ENCODE assay signal across 10 cellular contexts in the genomic region with DNA sequence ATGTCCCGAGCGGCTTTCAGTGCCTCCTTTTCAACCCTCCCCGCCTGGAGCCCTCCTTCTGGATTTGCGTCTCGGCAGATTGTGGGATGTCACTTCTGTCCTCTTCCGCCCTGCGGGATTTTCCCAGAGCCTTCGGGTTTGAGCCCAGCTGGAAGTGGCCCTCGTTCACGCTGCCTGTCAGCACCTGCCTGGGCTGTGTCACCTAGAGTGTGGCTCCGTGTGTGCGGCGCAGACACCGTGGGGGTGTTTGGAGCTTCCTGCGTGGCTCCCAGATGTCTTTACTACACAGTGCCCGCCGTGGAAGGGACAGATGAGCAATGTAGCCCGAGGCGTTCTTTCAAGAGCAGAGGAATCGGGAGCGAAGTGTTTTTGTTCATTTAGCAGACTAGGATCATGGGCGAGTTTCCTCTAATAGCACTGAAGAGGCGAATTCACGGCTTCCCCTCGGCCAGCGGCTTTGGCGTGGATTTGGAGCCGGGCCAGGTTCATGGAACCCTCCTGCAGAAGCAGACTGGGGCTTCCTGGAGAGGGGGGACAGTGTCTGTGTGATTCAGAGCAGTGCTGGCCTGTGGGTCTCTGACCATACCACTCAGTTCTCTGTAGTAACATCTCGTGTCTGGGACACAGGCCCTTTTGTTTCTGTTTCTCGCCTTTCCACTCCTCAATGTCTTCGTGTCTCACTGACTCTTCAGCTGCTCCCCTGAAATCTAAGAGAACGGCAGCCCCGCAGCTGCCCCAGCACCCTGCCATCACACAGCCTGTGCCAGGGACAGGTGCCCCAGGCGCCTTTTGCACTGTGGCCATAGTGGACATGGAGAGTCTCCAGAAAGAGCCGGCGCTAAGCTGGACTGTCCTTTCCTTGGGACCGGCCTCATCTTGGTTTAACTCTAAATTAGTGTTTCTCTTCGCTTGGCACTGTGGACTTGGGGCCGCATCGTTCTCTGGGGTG.
DNase-seq lines count a peak whose midpoint lies in the region; ATAC-seq, FAIRE-seq and TF ChIP-seq lines count a peak whose summit lies in the region.
"Had no signal": no experiment of that assay in that cellular context is flagged by ENCODE, and none has a peak within 500 bp of the region (broad histone marks: within the 10 kb centered on the region; RNA-seq: fewer than 3 reads in every experiment).

No MANE protein-coding gene starts in this region.

- no peak for FAIRE-seq in small intestine (lab: Jason Lieb, UNC)

- H3K4me1 ChIP-seq in small intestine (ENCODE audit: control insufficient read depth in 2 of 2, insufficient read depth in 1 of 2, low read depth in 1 of 2, low read length in 1 of 2), result no peaks in the 10 kb centered on the region

- ATAC-seq in HG02840 (IDR thresholded peaks at IDR 0.05; ENCODE audit: low FRiP score, unreplicated experiment), result no peak
- ATAC-seq: gastroesophageal sphincter had no signal

- H3K36me3 Mint-ChIP-seq in progenitor cell of endocrine pancreas (ENCODE audit: insufficient read depth) (peaks cover 9% of the 10 kb centered on the region), immature natural killer cell (peaks cover 0 to 3% (median 0%) of the 10 kb centered on the region in 3 donors)

- H3K27me3 ChIP-seq in small intestine (ENCODE audit: control insufficient read depth in 2 of 2, insufficient read depth in 2 of 2, low read length in 2 of 2), result no peaks in the 10 kb centered on the region
- H3K27me3 ChIP-seq: gastroesophageal sphincter had no signal

- H3K27me3 Mint-ChIP-seq in progenitor cell of endocrine pancreas (no peaks in the 10 kb centered on the region), immature natural killer cell (ENCODE audit: low read depth in 3 of 3) (peaks cover 0 to 9% (median 2%) of the 10 kb centered on the region in 3 donors)

- peak overlapping the region; percentile 13 for H3K27ac Mint-ChIP-seq in progenitor cell of endocrine pancreas
- peak overlapping the region in 1 of 6 donors; percentile 58 for H3K27ac Mint-ChIP-seq in immature natural killer cell

- H3K4me1 Mint-ChIP-seq in progenitor cell of endocrine pancreas (ENCODE audit: low read depth) (no peaks in the 10 kb centered on the region), immature natural killer cell (peaks cover 0 to 10% of the 10 kb centered on the region in 2 donors)

- H3K4me3 Mint-ChIP-seq in progenitor cell of endocrine pancreas (ENCODE audit: low read depth) (no peak overlapping the region), immature natural killer cell (no peak overlapping the region)

- H3K9ac ChIP-seq in SK-N-MC (ENCODE audit: insufficient read length), result peak overlapping the region; percentile 11

- peak overlapping the region; percentile 69 for H3K27ac ChIP-seq in SK-N-MC
- H3K27ac ChIP-seq in small intestine (ENCODE audit: low read depth in 1 of 2, low read length in 1 of 2), result no peak overlapping the region

- TF ChIP-seq CTCF in fibroblast of the aortic adventitia (IDR thresholded peaks at IDR 0.05; ENCODE audit: insufficient read depth, low read length) (no peak), progenitor cell of endocrine pancreas (IDR thresholded peaks at IDR 0.05; ENCODE audit: unreplicated experiment) (no peak)

- DNase-seq in DMS79 treated with DMSO at 0.1 percent for 48 hours (lab: John Stamatoyannopoulos, UW), result peak; percentile 73
- peak; percentile 42 for DNase-seq in SK-N-MC (ENCODE audit: low read depth, low spot score)
- DNase-seq in fibroblast of the aortic adventitia (ENCODE audit: low read depth), result peak; percentile 52
- DNase-seq in progenitor cell of endocrine pancreas (ENCODE audit: low spot score, unreplicated experiment), result no peak
- DNase-seq in HUDEP-2 (lab: John Stamatoyannopoulos, UW; ENCODE audit: unreplicated experiment in 76 of 76), result no peak
- no peak for DNase-seq in immature natural killer cell
- DNase-seq in small intestine, result no peak
- DNase-seq: stimulated activated CD4-positive, alpha-beta T cell treated with anti-CD3 and anti-CD28 coated beads, Interleukin-2, amount 100 ng/mL, for 24 hours had no signal

- peak overlapping the region; percentile 60 for H3K4me3 ChIP-seq in SK-N-MC
- no peak overlapping the region for H3K4me3 ChIP-seq in fibroblast of the aortic adventitia (ENCODE audit: low read depth, low read length)
- H3K4me3 ChIP-seq in small intestine (ENCODE audit: low read depth in 1 of 2, low read length in 2 of 2), result no peak overlapping the region

- 76 to 85% (median 85%) methylated on average over 40 of the region's 40 CpGs for WGBS in small intestine, 3 donors

- H3K9me3 ChIP-seq in SK-N-MC (ENCODE audit: low read depth, low read length), result no peaks in the 10 kb centered on the region
- H3K9me3 ChIP-seq in small intestine (ENCODE audit: control insufficient read depth, low read depth), result no peaks in the 10 kb centered on the region
- H3K9me3 ChIP-seq: gastroesophageal sphincter had no signal

- H3K9me3 Mint-ChIP-seq in progenitor cell of endocrine pancreas (ENCODE audit: low read depth), result no peaks in the 10 kb centered on the region
- H3K9me3 Mint-ChIP-seq in immature natural killer cell, result no peaks in the 10 kb centered on the region

- H3K36me3 ChIP-seq in SK-N-MC (ENCODE audit: insufficient read depth, low read length), result peaks cover 3% of the 10 kb centered on the region; the same call in 1 of the 2 replicates
- peaks cover 4 to 10% of the 10 kb centered on the region in 2 donors for H3K36me3 ChIP-seq in small intestine (ENCODE audit: control insufficient read depth in 2 of 2, insufficient read depth in 2 of 2, low read length in 2 of 2)

Comparison
In these comparisons a context has a peak if more than half of its experiments do, and no peak if none do; other contexts are left out.
1. DNase-seq: peak in DMS79 treated with DMSO at 0.1 percent for 48 hours (single experiment), SK-N-MC (single experiment) and fibroblast of the aortic adventitia (single experiment); none in progenitor cell of endocrine pancreas (single experiment), HUDEP-2 (0 of 76), immature natural killer cell (0 of 3) and small intestine (single experiment).